ENCODE assay signal across 8 cellular contexts in genomic region chr17:8189711-8190477, GRCh38. TPM values are rescaled to one million over a fixed set of nuclear protein-coding genes. Genes with fewer than 3 reads are reported as not detected.
DNase-seq lines count a peak whose midpoint lies in the region; ATAC-seq, FAIRE-seq and TF ChIP-seq lines count a peak whose summit lies in the region.

BORCS6 (minus strand) TSS chr17:8190180; CDS start chr17:8190140, 40 bp downstream.

- H3K23ac ChIP-seq in IMR-90 (ENCODE audit: low read depth, low read length): peak within 1 kb of the TSS; percentile 31

- dilution Hi-C loops in IMR-90 (cut with HindIII; ENCODE audit: low sequenced_read_pairs, unreplicated experiment): no loop called here

- H3K9me2 ChIP-seq in OCI-LY7 (ENCODE audit: insufficient read depth, low read length): no peaks in the 10 kb centered on the region

- H3K4me2 ChIP-seq in IMR-90 (ENCODE audit: low read depth, low read length) (peak within 1 kb of the TSS; percentile 75), OCI-LY7 (ENCODE audit: low read length) (peak within 1 kb of the TSS; percentile 91)

- peak; percentile 59 for TF ChIP-seq POLR2A in IMR-90 (IDR thresholded peaks at IDR 0.05; ENCODE audit: low read depth, low read length)

- no peak for TF ChIP-seq CTCF in D721Med (IDR thresholded peaks at IDR 0.05; ENCODE audit: insufficient read depth, missing control alignments)
- no peak for TF ChIP-seq CTCF in IMR-90 (conservative IDR thresholded peaks at IDR 0.05; ENCODE audit: low read depth, low read length)
- peak; percentile 52 for TF ChIP-seq CTCF in OCI-LY7 (conservative IDR thresholded peaks at IDR 0.05; ENCODE audit: low read length)
- TF ChIP-seq CTCF in epithelial cell of esophagus (IDR thresholded peaks at IDR 0.05; ENCODE audit: insufficient read depth, low read depth, low read length, missing control alignments): no peak

- H3K79me1 ChIP-seq in IMR-90 (ENCODE audit: low read depth in 1 of 2, low read length in 2 of 2): peaks cover 0 to 21% of the 10 kb centered on the region in 2 experiments; a peak in 2 of 4 replicates

- 0% methylated on average over 40 of the region's 70 CpGs; no CpG with 5 or more reads in 1 of the 2 experiments for WGBS in IMR-90 (ENCODE audit: extremely low coverage in 2 of 2, insufficient read length in 1 of 2), 2 experiments

- peak within 1 kb of the TSS; percentile 69; the same call in 1 of the 2 replicates for H2AK5ac ChIP-seq in IMR-90 (ENCODE audit: low read depth, low read length)

- H3K27ac ChIP-seq in IMR-90 (ENCODE audit: insufficient read depth, low read length) (peak within 1 kb of the TSS; percentile 69), OCI-LY7 (ENCODE audit: low read depth, low read length, poor library complexity, severe bottlenecking) (peak within 1 kb of the TSS; percentile 92)

- H3K9ac ChIP-seq in IMR-90 (ENCODE audit: low read depth, low read length): peak within 1 kb of the TSS; percentile 41

- no peak for TF ChIP-seq RAD21 in IMR-90 (IDR thresholded peaks at IDR 0.05; ENCODE audit: low read length)

- ATAC-seq in GM21515 (IDR thresholded peaks at IDR 0.05; ENCODE audit: unreplicated experiment) (peak; percentile 48), IMR-90 (ENCODE audit: low read depth) (peak; percentile 49)

- peak within 1 kb of the TSS; percentile 74 for H3K4me3 ChIP-seq in IMR-90 (ENCODE audit: insufficient read depth, low read depth, low read length)
- H3K4me3 ChIP-seq in OCI-LY7 (ENCODE audit: low read depth, low read length, poor library complexity, severe bottlenecking): peak within 1 kb of the TSS; percentile 83
- peak within 1 kb of the TSS; percentile 74 for H3K4me3 ChIP-seq in epithelial cell of esophagus (ENCODE audit: low read length)

- H2AK9ac ChIP-seq in IMR-90 (replicated peaks; ENCODE audit: low read depth, low read length, poor library complexity): peak within 1 kb of the TSS; percentile 93

- no peaks in the 10 kb centered on the region for H3K36me3 ChIP-seq in IMR-90 (ENCODE audit: control insufficient read depth, insufficient read depth, low read length)
- no peaks in the 10 kb centered on the region for H3K36me3 ChIP-seq in OCI-LY7 (ENCODE audit: insufficient read depth, low read length)

- in situ Hi-C loops in IMR-90 (cut with MboI; ENCODE audit: low sequenced_read_pairs): no loop called here

- H2BK20ac ChIP-seq in IMR-90 (ENCODE audit: low read depth, low read length): peak within 1 kb of the TSS; percentile 23; the same call in 1 of the 2 replicates

- CTCF ChIA-PET in IMR-90 (lab: Yijun Ruan, JAX) (interaction anchor here (1.5 kb wide), 1 partner anchor 71 kb away, joined by 6 read pairs; no protein-coding TSS in a partner anchor), OCI-LY7 (lab: Charles Lee; ENCODE audit: unreplicated experiment) (no interaction called here)

- H3K79me2 ChIP-seq in OCI-LY7 (ENCODE audit: insufficient read depth, low read depth, low read length): peaks cover 11% of the 10 kb centered on the region; the same call in 1 of the 2 replicates

- peak within 1 kb of the TSS; percentile 45; the same call in 1 of the 2 replicates for H2BK120ac ChIP-seq in IMR-90 (ENCODE audit: low read depth, low read length)

- no peak for FAIRE-seq in D721Med (lab: Jason Lieb, UNC)

- no peaks in the 10 kb centered on the region for H3K27me3 ChIP-seq in IMR-90 (ENCODE audit: control insufficient read depth, insufficient read depth, low read length)

- H3K56ac ChIP-seq in IMR-90 (ENCODE audit: extremely low read depth, insufficient read depth, low read length): no peak within 1 kb of the TSS

- H3K9me3 ChIP-seq in IMR-90 (ENCODE audit: control insufficient read depth, insufficient read depth, low read length) (no peaks in the 10 kb centered on the region), OCI-LY7 (ENCODE audit: low read length) (no peaks in the 10 kb centered on the region)

- peak within 1 kb of the TSS; percentile 78 for H4K91ac ChIP-seq in IMR-90 (ENCODE audit: insufficient read depth, low read depth, low read length)

- H2AFZ ChIP-seq in IMR-90 (replicated peaks; ENCODE audit: low read length, poor library complexity): peak within 1 kb of the TSS; percentile 97
- peak within 1 kb of the TSS; percentile 68; the same call in 1 of the 2 replicates for H2AFZ ChIP-seq in OCI-LY7 (ENCODE audit: low read length)

- peaks cover 22% of the 10 kb centered on the region for H4K20me1 ChIP-seq in IMR-90 (ENCODE audit: insufficient read depth, low read length)
- H4K20me1 ChIP-seq in OCI-LY7 (ENCODE audit: insufficient read depth, low read length): peaks cover 6% of the 10 kb centered on the region; the same call in 1 of the 2 replicates

- H3K14ac ChIP-seq in IMR-90 (replicated peaks; ENCODE audit: low read depth, low read length): peak within 1 kb of the TSS; percentile 56

- H3K9me1 ChIP-seq in IMR-90 (ENCODE audit: insufficient read depth, low read length): peaks cover 21% of the 10 kb centered on the region

- peak within 1 kb of the TSS; percentile 95 for H4K5ac ChIP-seq in IMR-90 (ENCODE audit: low read depth, low read length)

- peak within 1 kb of the TSS; percentile 81; the same call in 2 of the 3 replicates for H2BK15ac ChIP-seq in IMR-90 (ENCODE audit: low read depth, low read length)

- peak within 1 kb of the TSS; percentile 75 for H2BK5ac ChIP-seq in IMR-90 (ENCODE audit: low read depth, low read length, poor library complexity, severe bottlenecking)

- POLR2A ChIA-PET in IMR-90 (lab: Charles Lee; ENCODE audit: unreplicated experiment): interaction anchor here (0.5 to 0.8 kb wide), 4 partner anchors 11 to 52 kb away, joined by 3 to 5 read pairs (median 4); no protein-coding TSS in a partner anchor
- POLR2A ChIA-PET in OCI-LY7 (lab: Charles Lee): interaction anchor here (0.6 to 5.9 kb wide), 5 partner anchors 16 to 105 kb away, joined by 3 to 75 read pairs (median 4); partner anchors contain the start of genes AURKB and SLC25A35

- H3K4ac ChIP-seq in IMR-90 (ENCODE audit: low read depth, low read length): peak within 1 kb of the TSS; percentile 70

- BruUV-seq in IMR-90 (replicated peaks; lab: Mats Ljungman, UMichigan): no TSS peak
- BruUV-seq in OCI-LY7 (replicated peaks; lab: Mats Ljungman, UMichigan): no TSS peak

- peak within 1 kb of the TSS; percentile 63 to 93 for H4K8ac ChIP-seq in IMR-90 (ENCODE audit: low read depth in 2 of 2, low read length in 2 of 2)

- DNase-seq in D721Med (ENCODE audit: insufficient read length, low spot score): peak; percentile 84
- DNase-seq in IMR-90: peak; percentile 98
- DNase-seq in OCI-LY7 (ENCODE audit: low spot score): peak; percentile 99
- peak; percentile 91 for DNase-seq in activated T-cell treated with anti-CD3 and anti-CD28 coated beads for 24 hours (ENCODE audit: low read depth)
- peak; percentile 99 for DNase-seq in epithelial cell of esophagus (ENCODE audit: low read depth)
- peak; percentile 98 for DNase-seq in mucosa of gallbladder (ENCODE audit: low spot score)
- DNase-seq in stimulated activated CD8-positive, alpha-beta memory T cell treated with anti-CD3 and anti-CD28 coated beads, Interleukin-4, amount 100 ng/mL, for 4 hours (ENCODE audit: low read depth in 2 of 2, low spot score in 1 of 2): peak; percentile 82 to 92

- intact Hi-C loops in IMR-90 (cut with micrococcal nuclease): loop anchor here (5.0 kb wide), 1 partner anchor 112 kb away; no protein-coding TSS in a partner anchor
- intact Hi-C loops in OCI-LY7 (cut with micrococcal nuclease; ENCODE audit: unreplicated experiment): no loop called here

- H3K18ac ChIP-seq in IMR-90 (ENCODE audit: low read depth, low read length): peak within 1 kb of the TSS; percentile 33

- H3K4me1 ChIP-seq in IMR-90 (ENCODE audit: control insufficient read depth, insufficient read depth, low read length) (peaks cover 13% of the 10 kb centered on the region), OCI-LY7 (ENCODE audit: insufficient read depth, low read length, poor library complexity, severe bottlenecking) (peaks cover 39% of the 10 kb centered on the region)

TF ChIP-seq in IMR-90, 13 proteins besides CTCF, POLR2A, EP300 and RAD21:
- TF ChIP-seq USF2 (IDR thresholded peaks at IDR 0.05; ENCODE audit: low read depth, low read length): peak; percentile 87
- TF ChIP-seq MAFK (IDR thresholded peaks at IDR 0.05; ENCODE audit: low read depth, low read length): peak; percentile 56
- no peak for TF ChIP-seq RCOR1 (IDR thresholded peaks at IDR 0.05; ENCODE audit: insufficient replicate concordance, low read length)
- TF ChIP-seq CHD1 (IDR thresholded peaks at IDR 0.05; ENCODE audit: low read depth, low read length): no peak
- TF ChIP-seq MXI1 (IDR thresholded peaks at IDR 0.05; ENCODE audit: borderline replicate concordance, low read depth, low read length): peak; percentile 84; the same call in 1 of the 2 replicates
- no peak for TF ChIP-seq RFX5 (IDR thresholded peaks at IDR 0.05; ENCODE audit: low read depth, low read length)
- no peak for TF ChIP-seq SMC3 (IDR thresholded peaks at IDR 0.05; ENCODE audit: low read depth, low read length)
- TF ChIP-seq BHLHE40 (IDR thresholded peaks at IDR 0.05; ENCODE audit: low read depth, low read length): no peak
- peak; percentile 90; the same call in 1 of the 2 replicates for TF ChIP-seq MAZ (IDR thresholded peaks at IDR 0.05; ENCODE audit: borderline replicate concordance, low read depth, low read length)

RNA-seq across cellular contexts. Expression of gene BORCS6, which starts in this region (rescaled TPM):
- total RNA-seq in IMR-90 (2012; rRNA removed): 2.7 and 3.1 TPM in 2 replicates
- 3.3 and 4.3 TPM in 2 replicates for polyA plus RNA-seq in IMR-90 (2012; rRNA removed)
- 3.9 and 4.6 TPM in 2 replicates for polyA plus RNA-seq in IMR-90 (2012; cell fraction: cytosol; rRNA removed)
- 1.6 and 3.0 TPM in 2 replicates for polyA plus RNA-seq in IMR-90 (2012; cell fraction: nucleus; rRNA removed; ENCODE audit: low replicate concordance)
- 13.9 and 14.3 TPM in 2 replicates for total RNA-seq in OCI-LY7 (2014; rRNA removed; shearing (Covaris generic))
- 12.0 and 12.7 TPM in 2 replicates for total RNA-seq in OCI-LY7 (2022)
- total RNA-seq in mucosa of gallbladder: 12.4 TPM

Comparison
In these comparisons a context has a peak if more than half of its experiments do, and no peak if none do; other contexts are left out.
1. Peak in every context shown above with its lines: DNase-seq, ATAC-seq, H3K4me3 ChIP-seq and H3K27ac ChIP-seq.